ENCODE assay signal across 8 cellular contexts in the genomic region with DNA sequence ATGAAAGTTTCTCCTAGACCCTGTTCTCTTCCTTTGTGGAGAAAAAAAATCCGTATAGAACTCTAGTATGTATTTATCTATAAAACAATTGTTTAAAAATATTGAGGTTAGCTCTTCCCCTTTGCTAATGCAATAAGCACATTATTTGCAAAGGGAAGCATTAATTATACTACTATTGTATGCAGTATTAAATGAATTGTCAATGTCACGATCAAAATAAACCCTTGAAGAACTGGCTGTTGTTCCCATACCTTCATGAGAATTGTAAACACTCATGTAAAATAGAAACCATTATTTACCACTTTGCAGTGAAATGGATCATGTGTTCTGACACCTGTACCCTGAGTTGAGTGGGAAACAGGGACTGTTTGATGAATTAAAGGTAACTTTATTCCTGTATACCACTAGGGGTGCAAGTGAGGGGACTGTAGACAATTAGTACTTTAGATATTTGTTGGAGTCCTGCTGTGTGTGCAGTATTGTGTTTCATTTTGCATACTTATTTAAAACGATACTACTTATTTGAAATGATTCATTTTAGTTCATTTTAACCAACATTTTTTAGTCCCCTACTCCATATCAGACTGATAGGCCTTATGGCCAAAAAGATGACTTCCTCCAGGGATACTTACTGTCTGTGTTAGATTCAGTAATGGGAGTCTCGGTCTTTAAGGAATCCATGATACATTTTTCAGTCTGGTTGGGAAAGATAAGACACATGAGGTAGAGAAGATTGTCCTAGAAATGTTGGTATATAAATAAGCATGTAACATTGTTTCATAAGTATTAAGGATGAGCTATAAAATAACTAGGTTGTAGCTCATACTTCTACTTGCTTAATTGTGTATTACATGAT. TPM values are rescaled to one million over a fixed set of nuclear protein-coding genes. Genes with fewer than 3 reads are reported as not detected.
DNase-seq lines count a peak whose midpoint lies in the region; ATAC-seq and TF ChIP-seq lines count a peak whose summit lies in the region.

No MANE protein-coding gene starts in this region.

- POLR2A ChIA-PET in RWPE1 (lab: Yijun Ruan, JAX; ENCODE audit: low non-redundant PET), result no interaction called here

- H3K9me3 ChIP-seq in right cardiac atrium (ENCODE audit: control insufficient read depth, low read length), result no peaks in the 10 kb centered on the region

- peaks cover 3% of the 10 kb centered on the region for H3K4me1 ChIP-seq in right cardiac atrium (ENCODE audit: control insufficient read depth, insufficient read depth, low read length)

- peaks cover 0 to 3% (median 0%) of the 10 kb centered on the region in 7 donors for H3K9me3 Mint-ChIP-seq in CD14-positive monocyte

- 77% methylated on average over 4 of the region's 4 CpGs for WGBS in right cardiac atrium

- H3K27ac ChIP-seq in RWPE1 (no peak overlapping the region), right cardiac atrium (ENCODE audit: low read length) (no peak overlapping the region)

- H3K4me1 Mint-ChIP-seq in CD14-positive monocyte, result peaks cover 13% of the 10 kb centered on the region

- ATAC-seq in GM18867 (IDR thresholded peaks at IDR 0.05; ENCODE audit: unreplicated experiment) (peak; percentile 84), HG03108 (IDR thresholded peaks at IDR 0.05; ENCODE audit: unreplicated experiment) (peak; percentile 49), right cardiac atrium (peak; percentile 35 to 36)

- CTCF ChIA-PET in RWPE1 (lab: Yijun Ruan, JAX), result interaction anchor here (0.7 kb wide), 1 partner anchor 17 kb away, joined by 3 read pairs; no protein-coding TSS in a partner anchor

- no peaks in the 10 kb centered on the region for H3K27me3 Mint-ChIP-seq in CD14-positive monocyte (ENCODE audit: low read depth in 3 of 3)

- no peak overlapping the region for H3K4me3 Mint-ChIP-seq in CD14-positive monocyte

- H3K4me3 ChIP-seq in right cardiac atrium (ENCODE audit: low read length), result no peak overlapping the region

- no peaks in the 10 kb centered on the region for H3K27me3 ChIP-seq in right cardiac atrium (ENCODE audit: control insufficient read depth, insufficient read depth)

- TF ChIP-seq CTCF in CD14-positive monocyte (IDR thresholded peaks at IDR 0.05) (peak; percentile 67), RWPE1 (conservative IDR thresholded peaks at IDR 0.05; ENCODE audit: low read depth) (peak; percentile 38)

- DNase-seq in CD14-positive monocyte (ENCODE audit: low spot score) (no peak), RWPE1 (ENCODE audit: low spot score) (no peak), right cardiac atrium (no peak), DMS79 (lab: John Stamatoyannopoulos, UW) (no peak), inferior parietal cortex (ENCODE audit: extremely low spot score) (no peak), activated gamma-delta T cell (lab: John Stamatoyannopoulos, UW) (no peak)

- intact Hi-C loops in CD14-positive monocyte (cut with micrococcal nuclease) (no loop called here), right cardiac atrium (cut with DNase I) (no loop called here)

- H3K27ac Mint-ChIP-seq in CD14-positive monocyte, result no peak overlapping the region

- H3K36me3 Mint-ChIP-seq in CD14-positive monocyte, result peaks cover 3 to 7% of the 10 kb centered on the region in 2 donors

RNA-seq across cellular contexts. Expression of gene PKP4, which starts 7.9 kb away (rescaled TPM):
- polyA plus RNA-seq in CD14-positive monocyte (under 1 TPM; 0.33 to 0.73 TPM), right cardiac atrium (32.4 TPM)
- 10 to 100 TPM; 49.2 to 74.8 (median 62.7) TPM for total RNA-seq in right cardiac atrium

RNA-seq across cellular contexts. Expression of gene CCDC148, which starts 8.1 kb away (rescaled TPM):
- polyA plus RNA-seq in CD14-positive monocyte, result not detected
- total RNA-seq in right cardiac atrium, result 1 to 10 TPM in 3 of 4 donors, under 1 TPM in 1; 0.70 to 2.4 (median 1.7) TPM
- polyA plus RNA-seq in right cardiac atrium, result 0.23 TPM

Comparison
In these comparisons a context has a peak if more than half of its experiments do, and no peak if none do; other contexts are left out.
1. RNA of gene PKP4, which starts 7.9 kb away (polyA plus RNA-seq): 32.4 TPM in right cardiac atrium (single experiment); 0.33 to 0.73 TPM in CD14-positive monocyte; every median in the first group is over 10 times any median in the second.
2. Peak in every context shown above with its lines, with median percentiles within 50 percentile points of each other: ATAC-seq.